Comparison of ENCODE assay signal across 7 cellular contexts in genomic region chr9:76395381-76395780, GRCh38. TPM values are rescaled to one million over a fixed set of nuclear protein-coding genes. Genes with fewer than 3 reads are reported as not detected.
DNase-seq lines count a peak whose midpoint lies in the region; ATAC-seq and TF ChIP-seq lines count a peak whose summit lies in the region.

No MANE protein-coding gene starts in this region.

- H3K79me2 ChIP-seq in HCT116 (ENCODE audit: insufficient read depth, low read length), result peaks cover 35% of the 10 kb centered on the region

- H3K4me3 ChIP-seq in HCT116 (replicated peaks in 1 of 2; ENCODE audit: low read depth in 1 of 2, low read length in 2 of 2) (peak overlapping the region in 1 of 2 experiments; percentile 85; a peak in 2 of 4 replicates), Peyer's patch (peak overlapping the region in 2 of 4 donors; percentile 28 to 87), gastroesophageal sphincter (peak overlapping the region; percentile 85 to 97), skeletal muscle tissue (ENCODE audit: low read length in 3 of 3) (peak overlapping the region; percentile 92 to 95 (median 92))

- H3K9me3 ChIP-seq in HCT116 (ENCODE audit: control insufficient read depth in 1 of 2, insufficient read depth in 1 of 2, low read depth in 1 of 2, low read length in 2 of 2), result no peaks in the 10 kb centered on the region; a peak in 1 of 4 replicates
- no peaks in the 10 kb centered on the region for H3K9me3 ChIP-seq in Peyer's patch
- H3K9me3 ChIP-seq in gastroesophageal sphincter, result no peaks in the 10 kb centered on the region
- peaks cover 0 to 5% (median 0%) of the 10 kb centered on the region in 3 donors for H3K9me3 ChIP-seq in skeletal muscle tissue (ENCODE audit: control insufficient read depth in 3 of 3, low read length in 3 of 3)

- 62 to 96% methylated on average over 3 of the region's 10 CpGs for WGBS in gastroesophageal sphincter (ENCODE audit: low coverage in 1 of 2), 2 donors

- H3K9me2 ChIP-seq in HCT116 (ENCODE audit: insufficient read depth), result no peaks in the 10 kb centered on the region

- CTCF ChIA-PET in HCT116 (lab: Charles Lee), result interaction anchor here (1.2 to 1.7 kb wide), 5 partner anchors 7 to 263 kb away, joined by 3 to 6 read pairs (median 4); no protein-coding TSS in a partner anchor
- CTCF ChIA-PET in GM10248 (lab: Yijun Ruan, JAX), result interaction anchor here (1.2 to 4.4 kb wide), 8 partner anchors 7 to 312 kb away, joined by 3 to 24 read pairs (median 4); partner anchors contain the start of gene GCNT1

- H2AFZ ChIP-seq in HCT116 (ENCODE audit: low read depth, low read length, poor library complexity, severe bottlenecking), result no peak overlapping the region

- TF ChIP-seq RAD21 in HCT116 (IDR thresholded peaks at IDR 0.05; ENCODE audit: low read depth), result no peak

- H3K27ac ChIP-seq in HCT116 (ENCODE audit: low read depth, low read length), result peak overlapping the region; percentile 96; the same call in 1 of the 2 replicates
- peak overlapping the region; percentile 79 to 91 (median 89) for H3K27ac ChIP-seq in Peyer's patch
- H3K27ac ChIP-seq in gastroesophageal sphincter, result peak overlapping the region; percentile 95 to 99 (median 97)
- H3K27ac ChIP-seq in skeletal muscle tissue (ENCODE audit: low read depth, low read length), result peak overlapping the region; percentile 93

- H3K27me3 ChIP-seq in HCT116 (ENCODE audit: insufficient read depth, low read length) (no peaks in the 10 kb centered on the region), Peyer's patch (no peaks in the 10 kb centered on the region), gastroesophageal sphincter (no peaks in the 10 kb centered on the region), skeletal muscle tissue (ENCODE audit: control insufficient read depth in 3 of 3, insufficient read depth in 3 of 3, low read length in 3 of 3) (no peaks in the 10 kb centered on the region)

- POLR2A ChIA-PET in HCT116 (lab: Charles Lee), result no interaction called here
- POLR2A ChIA-PET in GM10248 (lab: Yijun Ruan, JAX), result interaction anchor here (0.6 to 0.7 kb wide), 2 partner anchors 31 to 44 kb away, joined by 6 to 8 read pairs; no protein-coding TSS in a partner anchor

- intact Hi-C loops in HCT116 (cut with micrococcal nuclease), result no loop called here

- DNase-seq in HCT116 (ENCODE audit: low read depth, low spot score), result no peak
- DNase-seq in Peyer's patch, result peak in 1 of 3 donors; percentile 55
- DNase-seq in HuH-7 (ENCODE audit: low spot score), result no peak
- no peak for DNase-seq in GM10248 (ENCODE audit: extremely low spot score)

- RAD21 ChIA-PET in HCT116 (lab: Charles Lee; ENCODE audit: low non-redundant PET in 1 of 2, low total read pairs in 2 of 2, uncharacterized antibody in 2 of 2, unreplicated experiment in 2 of 2), result no interaction called here

- H3K4me1 ChIP-seq in HCT116 (ENCODE audit: control insufficient read depth in 1 of 2, insufficient read depth in 2 of 2, low read length in 2 of 2) (peaks cover 0 to 12% of the 10 kb centered on the region in 2 experiments; a peak in 3 of 4 replicates), Peyer's patch (peaks cover 0 to 14% (median 0%) of the 10 kb centered on the region in 4 donors), gastroesophageal sphincter (peaks cover 2 to 35% (median 4%) of the 10 kb centered on the region in 3 donors), skeletal muscle tissue (ENCODE audit: control insufficient read depth in 3 of 3, insufficient read depth in 3 of 3, low read length in 3 of 3) (peaks cover 7 to 19% (median 17%) of the 10 kb centered on the region in 3 donors)

- BruUV-seq in HCT116 (replicated peaks; lab: Mats Ljungman, UMichigan), result no TSS peak

- TF ChIP-seq CTCF in HCT116 (IDR thresholded peaks at IDR 0.05 in 2 of 3, conservative IDR thresholded peaks at IDR 0.05 in 1 of 3; ENCODE audit: borderline replicate concordance in 1 of 3, insufficient read depth in 1 of 3, low read depth in 2 of 3, low read length in 2 of 3), result no peak
- TF ChIP-seq CTCF in Peyer's patch (IDR thresholded peaks at IDR 0.05), result no peak
- TF ChIP-seq CTCF in gastroesophageal sphincter (IDR thresholded peaks at IDR 0.05), result no peak
- no peak for TF ChIP-seq CTCF in GM10248 (IDR thresholded peaks at IDR 0.05; ENCODE audit: control extremely low read depth, extremely low read depth, low read depth, missing control alignments)

- no peak for ATAC-seq in HCT116
- no peak for ATAC-seq in gastroesophageal sphincter
- no peak for ATAC-seq in GM21786 (IDR thresholded peaks at IDR 0.05; ENCODE audit: unreplicated experiment)

- TF ChIP-seq POLR2A in HCT116 (IDR thresholded peaks at IDR 0.05; ENCODE audit: borderline replicate concordance, extremely low read depth, insufficient read depth, insufficient read length) (no peak), Peyer's patch (IDR thresholded peaks at IDR 0.05) (no peak), gastroesophageal sphincter (IDR thresholded peaks at IDR 0.05) (no peak)

- H4K20me1 ChIP-seq in HCT116 (ENCODE audit: insufficient read depth), result no peaks in the 10 kb centered on the region

- TF ChIP-seq EP300 in gastroesophageal sphincter (IDR thresholded peaks at IDR 0.05), result no peak

- H3K4me2 ChIP-seq in HCT116 (ENCODE audit: low read length), result peak overlapping the region; percentile 81

- H3K9ac ChIP-seq in HCT116 (ENCODE audit: low read length) (no peak overlapping the region), skeletal muscle tissue (ENCODE audit: low read depth in 1 of 3, low read length in 3 of 3) (peak overlapping the region; percentile 83 to 96 (median 95))

- H3K36me3 ChIP-seq in HCT116 (ENCODE audit: control insufficient read depth in 1 of 2, insufficient read depth in 2 of 2, low read length in 2 of 2), result 0 out of 4 replicates have a peak, but pooled peaks cover 0 to 11% of the 10 kb centered on the region in 2 experiments
- no peaks in the 10 kb centered on the region for H3K36me3 ChIP-seq in Peyer's patch
- H3K36me3 ChIP-seq in gastroesophageal sphincter, result peaks cover 0 to 8% of the 10 kb centered on the region in 2 donors
- peaks cover 0 to 8% (median 0%) of the 10 kb centered on the region in 3 donors for H3K36me3 ChIP-seq in skeletal muscle tissue (ENCODE audit: control insufficient read depth in 3 of 3, insufficient read depth in 3 of 3, low read length in 3 of 3)

TF ChIP-seq in HCT116, 20 proteins besides CTCF, POLR2A, EP300 and RAD21:
- TF ChIP-seq YY1 (IDR thresholded peaks at IDR 0.05; ENCODE audit: extremely low read depth, insufficient replicate concordance, low read depth, low read length), result no peak
- no peak for TF ChIP-seq FOSL1 (IDR thresholded peaks at IDR 0.05; ENCODE audit: low read depth)

RNA-seq across cellular contexts. Expression of gene RFK, which starts 1.2 kb away (rescaled TPM):
- total RNA-seq in HCT116 (2021; ENCODE audit: unreplicated experiment) (35.0 TPM), Peyer's patch (10 to 100 TPM; 18.0 to 48.3 (median 24.9) TPM), gastroesophageal sphincter (10 to 100 TPM; 18.4 to 37.1 (median 18.8) TPM), skeletal muscle tissue (7.8 TPM)
- 12.2 and 12.3 TPM in 2 replicates for polyA plus RNA-seq in HCT116 (2012)
